9 cellular contexts compared by ENCODE assay signal in the genomic region with DNA sequence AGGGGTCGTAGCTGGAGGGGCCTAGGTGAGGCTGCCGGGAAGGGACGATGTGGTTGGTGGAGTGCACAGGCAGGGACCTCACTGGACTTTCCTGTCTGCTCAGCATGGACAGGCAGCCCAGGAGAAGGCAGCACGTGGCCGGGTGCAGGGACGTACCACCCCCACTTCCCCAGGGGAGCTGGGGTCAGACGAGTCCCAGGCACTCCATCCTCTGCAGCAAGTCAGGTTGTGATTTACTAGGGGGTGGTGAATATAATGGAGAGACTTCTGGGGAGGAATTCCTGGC. TPM values are rescaled to one million over a fixed set of nuclear protein-coding genes. Genes with fewer than 3 reads are reported as not detected.
A peak's percentile ranks its signal among the peaks of the same experiment; 100 is the strongest.
DNase-seq lines count a peak whose midpoint lies in the region; ATAC-seq and TF ChIP-seq lines count a peak whose summit lies in the region.
"Had no signal": no experiment of that assay in that cellular context is flagged by ENCODE, and none has a peak within 500 bp of the region (broad histone marks: within the 10 kb centered on the region; RNA-seq: fewer than 3 reads in every experiment).

No MANE protein-coding gene starts in this region.

- peak overlapping the region in 9 of 11 experiments; percentile 95 to 98 (median 98); a peak in 12 of 22 replicates for H3K27ac ChIP-seq in BLaER1 treated with 17β-estradiol and CSF1 and Interleukin-3, amounts not matched to agents 10 nM and 100 nM
- H3K27ac ChIP-seq in cingulate gyrus (ENCODE audit: low read depth, low read length) = peak overlapping the region; percentile 87

- no peak for DNase-seq in LNCaP clone FGC (ENCODE audit: low read depth)
- DNase-seq in natural killer cell = no peak
- DNase-seq in SHP77 (lab: John Stamatoyannopoulos, UW) = no peak
- DNase-seq in NCI-H526 treated with DMSO at 0.1 percent for 48 hours (lab: John Stamatoyannopoulos, UW) = no peak
- DNase-seq: NCI-H69 had no signal

- peak overlapping the region in 9 of 10 experiments; percentile 86 to 94 (median 89); a peak in 17 of 20 replicates for H3K4me3 ChIP-seq in BLaER1 treated with 17β-estradiol and CSF1 and Interleukin-3, amounts not matched to agents 10 nM and 100 nM
- peak overlapping the region; percentile 71 for H3K4me3 ChIP-seq in LNCaP clone FGC (ENCODE audit: low read depth, low read length)

- peaks cover 31 to 40% (median 36%) of the 10 kb centered on the region in 10 experiments for H3K4me1 ChIP-seq in BLaER1 treated with 17β-estradiol and CSF1 and Interleukin-3, amounts not matched to agents 10 nM and 100 nM

- no peaks in the 10 kb centered on the region for H3K36me3 Mint-ChIP-seq in natural killer cell

- H3K9ac ChIP-seq in BLaER1 treated with 17β-estradiol and CSF1 and Interleukin-3, amounts not matched to agents 10 nM and 100 nM = peak overlapping the region; percentile 91 to 99 (median 98); a peak in 17 of 22 replicates

- H4K20me1 ChIP-seq in BLaER1 treated with 17β-estradiol and CSF1 and Interleukin-3, amounts not matched to agents 10 nM and 100 nM = peaks cover 19 to 28% (median 21%) of the 10 kb centered on the region in 11 experiments

- no peaks in the 10 kb centered on the region for H3K27me3 ChIP-seq in BLaER1 treated with 17β-estradiol and CSF1 and Interleukin-3, amounts not matched to agents 10 nM and 100 nM

- peak overlapping the region; percentile 92 to 97 for H3K27ac Mint-ChIP-seq in natural killer cell

- H3K4me2 ChIP-seq in BLaER1 treated with 17β-estradiol and CSF1 and Interleukin-3, amounts not matched to agents 10 nM and 100 nM = peak overlapping the region; percentile 89 to 99 (median 97)

- peaks cover 22 to 45% (median 38%) of the 10 kb centered on the region in 11 experiments; a peak in 20 of 22 replicates for H3K36me3 ChIP-seq in BLaER1 treated with 17β-estradiol and CSF1 and Interleukin-3, amounts not matched to agents 10 nM and 100 nM

- TF ChIP-seq CTCF in LNCaP clone FGC (IDR thresholded peaks at IDR 0.05; ENCODE audit: control insufficient read depth, extremely low read depth, insufficient read depth) = no peak
- TF ChIP-seq CTCF in natural killer cell (IDR thresholded peaks at IDR 0.05) = no peak

- H3K9me3 ChIP-seq in BLaER1 treated with 17β-estradiol and CSF1 and Interleukin-3, amounts not matched to agents 10 nM and 100 nM (replicated peaks in 1 of 11) = peaks cover 44 to 52% (median 50%) of the 10 kb centered on the region in 11 experiments

- intact Hi-C loops in natural killer cell (cut with micrococcal nuclease) = no loop called here

- no peaks in the 10 kb centered on the region for H3K9me3 Mint-ChIP-seq in natural killer cell

- no peaks in the 10 kb centered on the region for H3K27me3 Mint-ChIP-seq in natural killer cell (ENCODE audit: low read depth in 2 of 2)

- H3K4me1 Mint-ChIP-seq in natural killer cell = peaks cover 66 to 74% of the 10 kb centered on the region in 2 donors

- H3K4me3 Mint-ChIP-seq in natural killer cell = peak overlapping the region; percentile 91

- ATAC-seq in natural killer cell (no peak), GM18861 (IDR thresholded peaks at IDR 0.05; ENCODE audit: unreplicated experiment) (no peak), GM19452 (IDR thresholded peaks at IDR 0.05; ENCODE audit: unreplicated experiment) (no peak)

RNA-seq across cellular contexts. Expression of a gene that starts 1.5 kb away (rescaled TPM):
- 100 to 1,000 TPM; 384 to 388 (median 388) TPM for total RNA-seq in natural killer cell

RNA-seq across cellular contexts. Expression of a gene that starts 39.2 kb away (rescaled TPM):
- total RNA-seq in natural killer cell = 10 to 100 TPM; 63.5 to 89.2 (median 64.0) TPM
